30 cellular contexts compared by ENCODE assay signal in genomic region chr11:10938231-10938630, GRCh38.
"Had no signal": no experiment of that assay in that cellular context is flagged by ENCODE, and none has a peak within 500 bp of the region (broad histone marks: within the 10 kb centered on the region; RNA-seq: fewer than 3 reads in every experiment).

No MANE protein-coding gene starts in this region.

- H3K27ac Mint-ChIP-seq: activated B cell treated with CpG ODN at 0.5 μM for 24 hours; activated CD4-positive, alpha-beta memory T cell treated with anti-CD3 and anti-CD28 coated beads, Interleukin-2, amount 10 ng/mL, durations not matched to agents 7 days and 5 days; activated naive CD4-positive, alpha-beta T cell treated with anti-CD3 and anti-CD28 coated beads for 36 hours; activated naive CD8-positive, alpha-beta T cell treated with anti-CD3 and anti-CD28 coated beads for 36 hours; activated naive CD8-positive, alpha-beta T cell treated with anti-CD3 and anti-CD28 coated beads, Interleukin-2, amount 50 U/mL, for 24 hours; activated T-helper 1 cell treated with anti-CD3 and anti-CD28 coated beads, Interleukin-12 subunit alpha, Interleukin-12 subunit beta, Interleukin-2, Interleukin-4 antibody, amounts not matched to agents 30 ng/mL and 10 ng/mL and 1 ng/mL, durations not matched to agents 14 hours and 24 hours and 36 hours; activated T-helper 2 cell treated with anti-CD3 and anti-CD28 coated beads, Interferon-gamma antibody, Interleukin-2, Interleukin-4, amounts not matched to agents 10 μg/mL and 5 μg/mL and 100 μg/mL, durations not matched to agents 14 hours and 24 hours and 36 hours; endodermal cell; T-helper 17 cell had no signal

- H3K4me1 ChIP-seq: adrenal gland, colonic mucosa, foreskin keratinocyte had no signal

- H3K4me3 ChIP-seq: adrenal gland, body of pancreas, colonic mucosa, dorsolateral prefrontal cortex, gastrocnemius medialis had no signal

- H3K27ac ChIP-seq: adrenal gland, body of pancreas, colonic mucosa, dorsolateral prefrontal cortex, foreskin keratinocyte, gastrocnemius medialis, WERI-Rb-1 had no signal

- DNase-seq: activated B cell treated with CpG ODN at 0.5 μM for 24 hours; activated CD4-positive, alpha-beta memory T cell treated with anti-CD3 and anti-CD28 coated beads, Interleukin-2, amount 10 ng/mL, durations not matched to agents 7 days and 5 days; activated CD4-positive, alpha-beta T cell treated with anti-CD3 and anti-CD28 coated beads for 48 hours; activated CD4-positive, alpha-beta T cell treated with anti-CD3 and anti-CD28 coated beads, Interleukin-2, amount 50 U/mL, for 4 hours; activated effector memory CD4-positive, alpha-beta T cell treated with anti-CD3 and anti-CD28 coated beads, Interleukin-2, amount 50 U/mL, for 16 hours; activated naive CD4-positive, alpha-beta T cell treated with anti-CD3 and anti-CD28 coated beads for 36 hours; activated naive CD8-positive, alpha-beta T cell treated with anti-CD3 and anti-CD28 coated beads for 36 hours; activated naive CD8-positive, alpha-beta T cell treated with anti-CD3 and anti-CD28 coated beads, Interleukin-2, amount 50 U/mL, for 24 hours; activated T-cell treated with anti-CD3 and anti-CD28 coated beads, Interleukin-2, amount 50 U/mL, for 48 hours; adrenal gland; amygdala; central memory CD4-positive, alpha-beta T cell; cerebellar nuclear complex; colonic mucosa; dorsolateral prefrontal cortex; effector memory CD4-positive, alpha-beta T cell; endodermal cell; foreskin keratinocyte; gastrocnemius medialis; glutamatergic neuron; T-helper 1 cell; T-helper 17 cell; WERI-Rb-1 had no signal

- H3K4me3 Mint-ChIP-seq: activated B cell treated with CpG ODN at 0.5 μM for 24 hours; activated CD4-positive, alpha-beta memory T cell treated with anti-CD3 and anti-CD28 coated beads, Interleukin-2, amount 10 ng/mL, durations not matched to agents 7 days and 5 days; activated naive CD4-positive, alpha-beta T cell treated with anti-CD3 and anti-CD28 coated beads for 36 hours; activated naive CD4-positive, alpha-beta T cell treated with anti-CD3 and anti-CD28 coated beads, Interleukin-2, amount 50 U/mL, for 24 hours; activated naive CD8-positive, alpha-beta T cell treated with anti-CD3 and anti-CD28 coated beads for 36 hours; activated naive CD8-positive, alpha-beta T cell treated with anti-CD3 and anti-CD28 coated beads, Interleukin-2, amount 50 U/mL, for 24 hours; activated T-helper 1 cell treated with anti-CD3 and anti-CD28 coated beads, Interleukin-12 subunit alpha, Interleukin-12 subunit beta, Interleukin-2, Interleukin-4 antibody, amounts not matched to agents 30 ng/mL and 10 ng/mL and 1 ng/mL, durations not matched to agents 14 hours and 24 hours and 36 hours; endodermal cell; T-helper 17 cell had no signal

- H3K36me3 ChIP-seq: adrenal gland, colonic mucosa, gastrocnemius medialis, WERI-Rb-1 had no signal

- H3K27me3 ChIP-seq: adrenal gland, body of pancreas, colonic mucosa, dorsolateral prefrontal cortex, gastrocnemius medialis had no signal

- ATAC-seq: activated CD4-positive, CD25-positive, alpha-beta regulatory T cell treated with anti-CD3 and anti-CD28 coated beads, Interleukin-2, amount 50 U/mL, for 24 hours; activated naive CD8-positive, alpha-beta T cell treated with anti-CD3 and anti-CD28 coated beads, Interleukin-2, amount 50 U/mL, for 24 hours; body of pancreas; esophagus mucosa; foreskin keratinocyte; gastrocnemius medialis; SK-N-SH treated with all-trans-retinoic acid at 6 μM for 48 hours; T-helper 17 cell had no signal

- H3K9me3 Mint-ChIP-seq: activated B cell treated with CpG ODN at 0.5 μM for 24 hours; activated CD4-positive, alpha-beta memory T cell treated with anti-CD3 and anti-CD28 coated beads, Interleukin-2, amount 10 ng/mL, durations not matched to agents 7 days and 5 days; activated naive CD4-positive, alpha-beta T cell treated with anti-CD3 and anti-CD28 coated beads for 36 hours; activated naive CD4-positive, alpha-beta T cell treated with anti-CD3 and anti-CD28 coated beads, Interleukin-2, amount 50 U/mL, for 24 hours; activated naive CD8-positive, alpha-beta T cell treated with anti-CD3 and anti-CD28 coated beads for 36 hours; activated naive CD8-positive, alpha-beta T cell treated with anti-CD3 and anti-CD28 coated beads, Interleukin-2, amount 50 U/mL, for 24 hours; activated T-helper 1 cell treated with anti-CD3 and anti-CD28 coated beads, Interleukin-12 subunit alpha, Interleukin-12 subunit beta, Interleukin-2, Interleukin-4 antibody, amounts not matched to agents 30 ng/mL and 10 ng/mL and 1 ng/mL, durations not matched to agents 14 hours and 24 hours and 36 hours; activated T-helper 2 cell treated with anti-CD3 and anti-CD28 coated beads, Interferon-gamma antibody, Interleukin-2, Interleukin-4, amounts not matched to agents 10 μg/mL and 5 μg/mL and 100 μg/mL, durations not matched to agents 14 hours and 24 hours and 36 hours; endodermal cell had no signal

- H3K36me3 Mint-ChIP-seq: activated naive CD4-positive, alpha-beta T cell treated with anti-CD3 and anti-CD28 coated beads, Interleukin-2, amount 50 U/mL, for 24 hours; activated naive CD8-positive, alpha-beta T cell treated with anti-CD3 and anti-CD28 coated beads for 36 hours had no signal
